16 cellular contexts compared by ENCODE assay signal in genomic region chr2:27961997-27962396, GRCh38.
DNase-seq lines count a peak whose midpoint lies in the region; ATAC-seq and TF ChIP-seq lines count a peak whose summit lies in the region.
"Had no signal": no experiment of that assay in that cellular context is flagged by ENCODE, and none has a peak within 500 bp of the region (broad histone marks: within the 10 kb centered on the region; RNA-seq: fewer than 3 reads in every experiment).

No MANE protein-coding gene starts in this region.

- H4K20me1 ChIP-seq in SK-N-SH (ENCODE audit: insufficient read depth) (no peaks in the 10 kb centered on the region), KMS-11 (ENCODE audit: insufficient read depth) (no peaks in the 10 kb centered on the region), mammary epithelial cell (ENCODE audit: insufficient read depth, low read length) (no peaks in the 10 kb centered on the region)

- no peak overlapping the region for H3K18ac ChIP-seq in mesenchymal stem cell (ENCODE audit: low read depth in 1 of 2, low read length in 2 of 2)

- H3K23ac ChIP-seq in mesenchymal stem cell (ENCODE audit: low read length in 2 of 2) = no peak overlapping the region

- H3K36me3 ChIP-seq in SK-N-SH (replicated peaks in 1 of 2; ENCODE audit: control insufficient read depth in 1 of 2, insufficient read depth in 2 of 2, low read length in 1 of 2) (no peaks in the 10 kb centered on the region), KMS-11 (ENCODE audit: insufficient read depth) (no peaks in the 10 kb centered on the region), mammary epithelial cell (ENCODE audit: insufficient read depth, low read length) (no peaks in the 10 kb centered on the region), mesenchymal stem cell (ENCODE audit: control insufficient read depth in 1 of 2, insufficient read depth in 2 of 2, low read depth in 1 of 2, low read length in 2 of 2) (no peaks in the 10 kb centered on the region)
- H3K36me3 ChIP-seq: tibial nerve had no signal

- dilution Hi-C loops in mammary epithelial cell (cut with HindIII; ENCODE audit: low sequenced_read_pairs) = no loop called here

- peaks cover 8 to 27% of the 10 kb centered on the region in 2 experiments for H3K4me1 ChIP-seq in SK-N-SH (ENCODE audit: control insufficient read depth in 1 of 2, insufficient read depth in 2 of 2, low read depth in 1 of 2, low read length in 1 of 2)
- peaks cover 86% of the 10 kb centered on the region for H3K4me1 ChIP-seq in KMS-11 (ENCODE audit: low read depth, poor library complexity, severe bottlenecking)
- H3K4me1 ChIP-seq in mammary epithelial cell (ENCODE audit: insufficient read depth, low read length) = peaks cover 38% of the 10 kb centered on the region
- peaks cover 2% of the 10 kb centered on the region for H3K4me1 ChIP-seq in mesenchymal stem cell (ENCODE audit: control insufficient read depth, insufficient read depth, low read depth, low read length)

- H2BK15ac ChIP-seq in mesenchymal stem cell (ENCODE audit: low read depth, poor library complexity, severe bottlenecking) = no peak overlapping the region

- peak overlapping the region in 1 of 2 experiments; percentile 89; a peak in 2 of 4 replicates for H3K27ac ChIP-seq in SK-N-SH (ENCODE audit: low read depth in 2 of 2, low read length in 1 of 2)
- peak overlapping the region; percentile 89; the same call in 1 of the 2 replicates for H3K27ac ChIP-seq in KMS-11
- no peak overlapping the region for H3K27ac ChIP-seq in mammary epithelial cell (ENCODE audit: insufficient read depth, low read depth, low read length)
- H3K27ac ChIP-seq in mesenchymal stem cell (ENCODE audit: low read length, poor library complexity, severe bottlenecking) = peak overlapping the region; percentile 20
- H3K27ac ChIP-seq: 22Rv1 had no signal

- no peaks in the 10 kb centered on the region for H3K27me3 ChIP-seq in SK-N-SH (ENCODE audit: insufficient read depth)
- no peaks in the 10 kb centered on the region for H3K27me3 ChIP-seq in KMS-11 (ENCODE audit: insufficient read depth, low read depth)
- no peaks in the 10 kb centered on the region for H3K27me3 ChIP-seq in mammary epithelial cell (ENCODE audit: insufficient read depth, low read length)
- H3K27me3 ChIP-seq in mesenchymal stem cell (ENCODE audit: control insufficient read depth in 1 of 2, insufficient read depth in 1 of 2, low read length in 2 of 2) = no peaks in the 10 kb centered on the region
- H3K27me3 ChIP-seq: tibial nerve had no signal

- H3K79me2 ChIP-seq in SK-N-SH (ENCODE audit: insufficient read depth) (0 out of 2 replicates have a peak, but pooled peaks cover 5% of the 10 kb centered on the region), KMS-11 (ENCODE audit: insufficient read depth, low read depth) (peaks cover 32% of the 10 kb centered on the region; the same call in 1 of the 2 replicates), mammary epithelial cell (ENCODE audit: insufficient read depth, low read length) (peaks cover 7% of the 10 kb centered on the region)

- peaks cover 22% of the 10 kb centered on the region for H3F3A ChIP-seq in SK-N-SH (replicated peaks; ENCODE audit: insufficient read depth)

- peaks cover 22% of the 10 kb centered on the region for H3K79me1 ChIP-seq in mesenchymal stem cell (replicated peaks; ENCODE audit: low read length, poor library complexity, severe bottlenecking)

- CTCF ChIA-PET in SK-N-SH (lab: Yijun Ruan, JAX) (interaction anchor here (1.3 to 2.6 kb wide), 2 partner anchors 9 to 279 kb away, joined by 3 to 10 read pairs; no protein-coding TSS in a partner anchor), mammary epithelial cell (lab: Charles Lee; ENCODE audit: low non-redundant PET) (interaction anchor here (0.7 kb wide), 1 partner anchor 12 kb away, joined by 3 read pairs; no protein-coding TSS in a partner anchor)

- no peak for TF ChIP-seq RAD21 in SK-N-SH (IDR thresholded peaks at IDR 0.05; ENCODE audit: low read length)

- ATAC-seq in SK-N-SH treated with all-trans-retinoic acid at 6 μM for 48 hours = no peak
- no peak for ATAC-seq in HG02884 (IDR thresholded peaks at IDR 0.05; ENCODE audit: unreplicated experiment)
- no peak for ATAC-seq in GM21381 (IDR thresholded peaks at IDR 0.05; ENCODE audit: unreplicated experiment)
- ATAC-seq: naive thymus-derived CD8-positive, alpha-beta T cell; stimulated activated naive B cell treated with anti-CD40 and anti-IgM and Interleukin-4, amounts not matched to agents 10 μg/mL and 1 μg/mL and 100 μg/mL, for 72 hours had no signal

- no peak overlapping the region for H3K4ac ChIP-seq in mesenchymal stem cell (ENCODE audit: low read depth in 1 of 2, low read length in 2 of 2)

- in situ Hi-C loops in mammary epithelial cell (cut with MboI; ENCODE audit: low sequenced_read_pairs in 2 of 2) = no loop called here

- WGBS in SK-N-SH (ENCODE audit: low lambda C conversion rate) = 56% methylated on average over 2 of the region's 2 CpGs
- 86% methylated on average over 2 of the region's 2 CpGs for WGBS in mammary epithelial cell (ENCODE audit: low coverage, missing lambda C conversion rate)
- WGBS in mesenchymal stem cell = 45% methylated on average over 1 of the region's 2 CpGs

- H3K9me3 ChIP-seq in SK-N-SH (no peaks in the 10 kb centered on the region), mammary epithelial cell (replicated peaks; ENCODE audit: insufficient read depth, low read length) (no peaks in the 10 kb centered on the region), mesenchymal stem cell (ENCODE audit: control insufficient read depth, low read length) (no peaks in the 10 kb centered on the region)
- H3K9me3 ChIP-seq: tibial nerve had no signal

- no peak overlapping the region for H3K9ac ChIP-seq in SK-N-SH
- no peak overlapping the region for H3K9ac ChIP-seq in KMS-11
- no peak overlapping the region for H3K9ac ChIP-seq in mammary epithelial cell (ENCODE audit: insufficient read depth, low read length)
- peak overlapping the region; percentile 29 for H3K9ac ChIP-seq in mesenchymal stem cell (ENCODE audit: low read length)

- no peak overlapping the region for H2BK5ac ChIP-seq in mesenchymal stem cell (ENCODE audit: low read depth, low read length, poor library complexity, severe bottlenecking)

- TF ChIP-seq CTCF in SK-N-SH (IDR thresholded peaks at IDR 0.05) (no peak), KMS-11 (conservative IDR thresholded peaks at IDR 0.05; ENCODE audit: low read depth, low read length) (no peak), mammary epithelial cell (conservative IDR thresholded peaks at IDR 0.05 in 1 of 2, IDR thresholded peaks at IDR 0.05 in 1 of 2; ENCODE audit: extremely low read depth in 1 of 2, insufficient read depth in 1 of 2, low read depth in 1 of 2, low read length in 2 of 2) (no peak)

- H2BK120ac ChIP-seq in mesenchymal stem cell (ENCODE audit: low read depth, low read length) = no peak overlapping the region

- no peak overlapping the region for H2BK12ac ChIP-seq in mesenchymal stem cell (ENCODE audit: low read length in 2 of 2)

- H3K14ac ChIP-seq in mesenchymal stem cell (ENCODE audit: low read length in 2 of 2) = no peak overlapping the region

- H3K4me2 ChIP-seq in SK-N-SH (no peak overlapping the region), KMS-11 (peak overlapping the region; percentile 72), mammary epithelial cell (ENCODE audit: insufficient read depth, low read depth, low read length) (no peak overlapping the region), mesenchymal stem cell (ENCODE audit: low read length, poor library complexity, severe bottlenecking) (no peak overlapping the region)

- peak overlapping the region; percentile 86 for H2AK5ac ChIP-seq in mesenchymal stem cell (ENCODE audit: low read length, severe bottlenecking)

- H3K4me3 ChIP-seq in SK-N-SH (ENCODE audit: low read depth in 2 of 2, low read length in 1 of 2) = no peak overlapping the region
- H3K4me3 ChIP-seq in KMS-11 (IDR thresholded peaks at IDR 0.05; ENCODE audit: insufficient read depth, low read depth, low read length) = no peak overlapping the region
- H3K4me3 ChIP-seq in mammary epithelial cell (replicated peaks in 1 of 3; ENCODE audit: insufficient read depth in 1 of 3, low read depth in 2 of 3, low read length in 3 of 3) = no peak overlapping the region
- no peak overlapping the region for H3K4me3 ChIP-seq in mesenchymal stem cell (ENCODE audit: insufficient read depth in 1 of 2, low read depth in 1 of 2, low read length in 2 of 2)
- H3K4me3 ChIP-seq: tibial nerve had no signal

- H4K91ac ChIP-seq in mesenchymal stem cell (ENCODE audit: low read length) = no peak overlapping the region

- peak in 1 of 2 experiments; percentile 36; a peak in 1 of 4 replicates for TF ChIP-seq EP300 in SK-N-SH (IDR thresholded peaks at IDR 0.05; ENCODE audit: borderline replicate concordance in 1 of 2, low read depth in 1 of 2, low read length in 1 of 2)

- H4K8ac ChIP-seq in mesenchymal stem cell (ENCODE audit: low read length) = no peak overlapping the region

- no peak for DNase-seq in SK-N-SH
- DNase-seq in mammary epithelial cell = peak; percentile 26
- DNase-seq in mesenchymal stem cell = peak; percentile 22
- DNase-seq in DMS79 treated with DMSO at 0.1 percent for 48 hours (lab: John Stamatoyannopoulos, UW) = no peak
- DNase-seq: activated gamma-delta T cell treated with Interleukin-2 at 50 U/mL for 16 hours; CD4-positive, alpha-beta T cell; DND-41; naive thymus-derived CD8-positive, alpha-beta T cell; NCI-H1105; stimulated activated naive B cell treated with anti-CD40 and anti-IgM and Interleukin-4, amounts not matched to agents 10 μg/mL and 1 μg/mL and 100 μg/mL, for 72 hours had no signal

- intact Hi-C loops in mammary epithelial cell (cut with micrococcal nuclease) = no loop called here

- H2AFZ ChIP-seq in SK-N-SH (ENCODE audit: low read depth) (no peak overlapping the region), KMS-11 (ENCODE audit: low read depth) (no peak overlapping the region), mammary epithelial cell (ENCODE audit: low read depth, low read length) (no peak overlapping the region), mesenchymal stem cell (ENCODE audit: low read depth, low read length) (no peak overlapping the region)

- no peaks in the 10 kb centered on the region for H3K9me2 ChIP-seq in SK-N-SH

- no TSS peak for BruUV-seq in mammary epithelial cell (replicated peaks; lab: Mats Ljungman, UMichigan)

- POLR2A ChIA-PET in SK-N-SH (lab: Yijun Ruan, JAX) = no interaction called here

TF ChIP-seq in SK-N-SH, 30 proteins besides CTCF, POLR2A, EP300 and RAD21 (continues in another document):
- TF ChIP-seq POLR2AphosphoS5 (IDR thresholded peaks at IDR 0.05; ENCODE audit: low read depth, low read length) = peak; percentile 43; the same call in 1 of the 2 replicates

Comparison
In these comparisons a context has a peak if more than half of its experiments do, and no peak if none do; other contexts are left out.
1. DNase-seq: peak in mammary epithelial cell (single experiment) and mesenchymal stem cell (single experiment); none in SK-N-SH (single experiment) and DMS79 treated with DMSO at 0.1 percent for 48 hours (single experiment).